Comparison of ENCODE assay signal across 15 cellular contexts in the genomic region with DNA sequence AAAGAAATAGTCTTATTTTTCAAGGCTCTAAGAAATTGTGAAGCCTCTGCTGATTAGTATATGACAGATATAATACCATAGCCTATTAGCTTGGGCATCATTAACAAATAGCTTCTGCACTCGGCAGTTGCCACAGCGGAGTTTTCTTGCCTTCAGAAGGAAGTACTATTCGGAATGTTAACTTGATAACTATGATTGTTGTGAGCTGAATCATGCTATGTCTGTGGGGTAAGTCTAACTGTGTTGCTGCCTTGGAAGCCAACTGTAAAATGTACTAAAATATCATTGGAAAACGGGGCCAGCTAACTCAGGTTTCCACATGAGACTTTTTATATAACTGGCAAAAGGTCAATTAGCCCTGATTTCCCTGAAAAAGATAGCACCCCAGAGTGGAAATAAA.
DNase-seq lines count a peak whose midpoint lies in the region; ATAC-seq, FAIRE-seq and TF ChIP-seq lines count a peak whose summit lies in the region.
"Had no signal": no experiment of that assay in that cellular context is flagged by ENCODE, and none has a peak within 500 bp of the region (broad histone marks: within the 10 kb centered on the region; RNA-seq: fewer than 3 reads in every experiment).

No MANE protein-coding gene starts in this region.

- no peak for TF ChIP-seq CTCF in AG10803 (conservative IDR thresholded peaks at IDR 0.05; ENCODE audit: low read length)
- no peak for TF ChIP-seq CTCF in epithelial cell of proximal tubule (conservative IDR thresholded peaks at IDR 0.05; ENCODE audit: low read depth, low read length)
- no peak for TF ChIP-seq CTCF in right atrium auricular region (IDR thresholded peaks at IDR 0.05)
- TF ChIP-seq CTCF in heart right ventricle (IDR thresholded peaks at IDR 0.05), result no peak

- WGBS in heart right ventricle, 2 donors, result 44 to 51% methylated on average over 4 of the region's 4 CpGs

- no peak for ATAC-seq in heart right ventricle
- ATAC-seq: activated CD4-positive, alpha-beta T cell treated with anti-CD3 and anti-CD28 coated beads for 36 hours; activated naive CD4-positive, alpha-beta T cell treated with anti-CD3 and anti-CD28 coated beads, Interleukin-2, amount 50 U/mL, for 72 hours had no signal

- H3K27ac ChIP-seq in right atrium auricular region (no peak overlapping the region), heart right ventricle (no peak overlapping the region)

- H3K36me3 ChIP-seq in right atrium auricular region (no peaks in the 10 kb centered on the region), heart right ventricle (no peaks in the 10 kb centered on the region)

- FAIRE-seq in RCC 7860 (lab: Jason Lieb, UNC), result no peak

- no peak overlapping the region for H3K4me3 ChIP-seq in AG10803 (ENCODE audit: low read length)
- no peak overlapping the region for H3K4me3 ChIP-seq in epithelial cell of proximal tubule (ENCODE audit: low read depth, low read length)
- no peak overlapping the region for H3K4me3 ChIP-seq in right atrium auricular region
- no peak overlapping the region for H3K4me3 ChIP-seq in heart right ventricle

- intact Hi-C loops in heart right ventricle (cut with DNase I), result no loop called here

- DNase-seq in AG10803 (ENCODE audit: low read depth), result peak; percentile 92
- DNase-seq in RCC 7860 (ENCODE audit: low spot score), result peak; percentile 26
- peak; percentile 4 for DNase-seq in epithelial cell of proximal tubule (ENCODE audit: low read depth)
- peak; percentile 88 for DNase-seq in myocyte (ENCODE audit: low read depth)
- DNase-seq in right atrium auricular region (ENCODE audit: low spot score), result no peak
- no peak for DNase-seq in heart right ventricle
- no peak for DNase-seq in effector CD4-positive, alpha-beta T cell
- DNase-seq in stimulated activated CD4-positive, alpha-beta T cell treated with anti-CD3 and anti-CD28 coated beads, Interleukin-15, amount 100 ng/mL, for 24 hours, result no peak
- DNase-seq: activated CD4-positive, alpha-beta T cell treated with anti-CD3 and anti-CD28 coated beads for 36 hours; DMS 273 treated with DMSO at 0.1 percent for 48 hours; erythroblast; NCI-H1105; NCI-H510A treated with DMSO at 0.1 percent for 48 hours; T-helper 2 cell had no signal

- H3K27me3 ChIP-seq in right atrium auricular region, result no peaks in the 10 kb centered on the region
- H3K27me3 ChIP-seq in heart right ventricle, result no peaks in the 10 kb centered on the region

- H3K9me3 ChIP-seq in right atrium auricular region (no peaks in the 10 kb centered on the region), heart right ventricle (peaks cover 0 to 4% (median 0%) of the 10 kb centered on the region in 11 donors)

- H3K4me1 ChIP-seq in right atrium auricular region, result no peaks in the 10 kb centered on the region
- no peaks in the 10 kb centered on the region for H3K4me1 ChIP-seq in heart right ventricle

Comparison
In these comparisons a context has a peak if more than half of its experiments do, and no peak if none do; other contexts are left out.
1. DNase-seq: peak in AG10803 (single experiment), RCC 7860 (single experiment), epithelial cell of proximal tubule (single experiment) and myocyte (single experiment); none in right atrium auricular region (single experiment), heart right ventricle (0 of 2), effector CD4-positive, alpha-beta T cell (single experiment) and stimulated activated CD4-positive, alpha-beta T cell treated with anti-CD3 and anti-CD28 coated beads, Interleukin-15, amount 100 ng/mL, for 24 hours (single experiment).